In genomic region chr7:93132216-93132615, GRCh38 we compare ENCODE assay signal across 11 cellular contexts. TPM values are rescaled to one million over a fixed set of nuclear protein-coding genes. Genes with fewer than 3 reads are reported as not detected.
"Had no signal": no experiment of that assay in that cellular context is flagged by ENCODE, and none has a peak within 500 bp of the region (broad histone marks: within the 10 kb centered on the region; RNA-seq: fewer than 3 reads in every experiment).

No MANE protein-coding gene starts in this region.

- H3K4me2 ChIP-seq: GM23338 had no signal

- H3K9me3 ChIP-seq: HAP-1 had no signal

- DNase-seq: GM23248, GOT3, H7, H9, HCEC 1CT, HFFc6 had no signal

- H3K36me3 ChIP-seq: HAP-1 had no signal

- ATAC-seq: GM23338, HCT116 had no signal

- H2AFZ ChIP-seq: GM23248, GM23338 had no signal

- H3K9ac ChIP-seq: GM23248 had no signal

- H3K4me3 ChIP-seq: GM23248, GM23338, HAP-1 had no signal

- H3K4me1 ChIP-seq: HAP-1 had no signal

- H3K27ac ChIP-seq: GM23248 had no signal

- FAIRE-seq: H1, H54 had no signal

RNA-seq across cellular contexts. Expression of gene SAMD9, which starts 14.4 kb away (rescaled TPM):
- polyA plus RNA-seq: GM23338 had no signal

RNA-seq across cellular contexts. Expression of gene SAMD9L, which starts 16.0 kb away (rescaled TPM):
- polyA plus RNA-seq: GM23338, H1 had no signal
